In the genomic region with DNA sequence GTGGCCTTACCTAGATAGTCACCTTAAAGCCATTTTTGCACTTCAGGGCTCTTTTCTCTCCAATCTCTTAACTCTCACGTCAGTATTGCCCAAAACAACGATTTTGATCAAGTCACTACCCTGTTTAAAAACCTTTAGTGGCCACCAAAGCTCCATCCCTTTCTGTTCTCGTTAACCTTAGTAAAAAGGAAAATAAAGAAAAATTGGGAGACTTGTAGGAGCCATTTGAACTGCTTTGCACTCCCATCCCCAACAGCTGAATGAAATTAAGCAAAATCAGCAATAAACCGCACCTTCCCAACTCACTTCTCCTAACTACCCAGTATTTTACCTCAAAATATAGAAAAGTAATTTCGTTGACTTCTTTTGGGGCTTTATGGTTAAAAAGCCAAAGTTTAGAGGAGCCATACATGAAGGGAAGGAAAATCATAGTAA, we compare ENCODE assay signal across 8 cellular contexts. TPM values are rescaled to one million over a fixed set of nuclear protein-coding genes. Genes with fewer than 3 reads are reported as not detected.
DNase-seq lines count a peak whose midpoint lies in the region; ATAC-seq and TF ChIP-seq lines count a peak whose summit lies in the region.

No MANE protein-coding gene starts in this region.

- H3K9me3 Mint-ChIP-seq in CD8-positive, alpha-beta T cell, result no peaks in the 10 kb centered on the region
- no peaks in the 10 kb centered on the region for H3K9me3 Mint-ChIP-seq in osteocyte (ENCODE audit: unreplicated experiment)

- DNase-seq in CD8-positive, alpha-beta T cell, result no peak
- no peak for DNase-seq in Panc1 (ENCODE audit: low read depth, low spot score)
- no peak for DNase-seq in epithelial cell of esophagus (ENCODE audit: low read depth)
- no peak for DNase-seq in osteocyte (ENCODE audit: extremely low spot score, unreplicated experiment)
- DNase-seq in NCI-H2227 (lab: John Stamatoyannopoulos, UW; ENCODE audit: unreplicated experiment), result no peak
- DNase-seq in mesenteric fat pad (ENCODE audit: low spot score), result no peak
- DNase-seq in left colon, result no peak

- peaks cover 11% of the 10 kb centered on the region for H3K36me3 Mint-ChIP-seq in CD8-positive, alpha-beta T cell
- H3K36me3 Mint-ChIP-seq in osteocyte (ENCODE audit: unreplicated experiment), result no peaks in the 10 kb centered on the region

- POLR2A ChIA-PET in CD8-positive, alpha-beta T cell (lab: Charles Lee), result interaction anchor here (0.6 to 1.7 kb wide), 6 partner anchors 9 to 889 kb away, joined by 3 to 6 read pairs (median 4); partner anchors contain the start of genes ARL6IP6 and RBM43
- POLR2A ChIA-PET in Panc1 (lab: Charles Lee), result no interaction called here

- intact Hi-C loops in CD8-positive, alpha-beta T cell (cut with DNase I, micrococcal nuclease), result loop anchor here (1.0 to 10.0 kb wide), 12 partner anchors 192 to 888 kb away; partner anchors contain the start of genes RIF1 (in 2 of the 2), ARL6IP6 (in 1 of the 2), NMI (in 1 of the 2) and PRPF40A (in 1 of the 2)
- intact Hi-C loops in Panc1 (cut with micrococcal nuclease; ENCODE audit: unreplicated experiment), result no loop called here
- intact Hi-C loops in left colon (cut with DNase I, micrococcal nuclease), result no loop called here

- peak overlapping the region; percentile 22 for H3K27ac ChIP-seq in CD8-positive, alpha-beta T cell (ENCODE audit: low read depth, low read length)
- peak overlapping the region; percentile 84 for H3K27ac ChIP-seq in Panc1 (ENCODE audit: low read length)

- BruUV-seq in Panc1 (replicated peaks; lab: Mats Ljungman, UMichigan), result no TSS peak

- no peak for TF ChIP-seq CTCF in CD8-positive, alpha-beta T cell (IDR thresholded peaks at IDR 0.05)
- TF ChIP-seq CTCF in Panc1 (IDR thresholded peaks at IDR 0.05) (no peak), epithelial cell of esophagus (IDR thresholded peaks at IDR 0.05; ENCODE audit: insufficient read depth, low read depth, low read length, missing control alignments) (no peak), osteocyte (IDR thresholded peaks at IDR 0.05) (no peak)

- CTCF ChIA-PET in CD8-positive, alpha-beta T cell (lab: Charles Lee), result interaction anchor here (1.5 kb wide), 1 partner anchor 191 kb away, joined by 4 read pairs; no protein-coding TSS in a partner anchor
- CTCF ChIA-PET in Panc1 (lab: Charles Lee), result no interaction called here

- in situ Hi-C loops in Panc1 (cut with HindIII; ENCODE audit: low pct_unique_long_range_greater_than_20kb, low sequenced_read_pairs), result no loop called here

- H3K9me3 ChIP-seq in CD8-positive, alpha-beta T cell (ENCODE audit: low read length), result no peaks in the 10 kb centered on the region
- H3K9me3 ChIP-seq in Panc1 (ENCODE audit: control insufficient read depth, insufficient read depth, low read depth, low read length), result no peaks in the 10 kb centered on the region

- H3K27me3 Mint-ChIP-seq in CD8-positive, alpha-beta T cell (ENCODE audit: low read depth), result no peaks in the 10 kb centered on the region
- H3K27me3 Mint-ChIP-seq in osteocyte (ENCODE audit: unreplicated experiment), result peaks cover 3% of the 10 kb centered on the region

- ATAC-seq in CD8-positive, alpha-beta T cell, result no peak
- ATAC-seq in Panc1 (no peak), GM19328 (IDR thresholded peaks at IDR 0.05; ENCODE audit: unreplicated experiment) (no peak), left colon (no peak)

- peaks cover 30% of the 10 kb centered on the region for H3K4me1 ChIP-seq in CD8-positive, alpha-beta T cell (ENCODE audit: insufficient read depth, low read length)
- H3K4me1 ChIP-seq in Panc1 (ENCODE audit: control insufficient read depth, insufficient read depth, low read length), result peaks cover 28% of the 10 kb centered on the region

- H3K27me3 ChIP-seq in CD8-positive, alpha-beta T cell (ENCODE audit: insufficient read depth, low read length), result no peaks in the 10 kb centered on the region
- H3K27me3 ChIP-seq in Panc1 (ENCODE audit: control insufficient read depth, insufficient read depth, low read length), result no peaks in the 10 kb centered on the region; the same call in 1 of the 2 replicates

- no peaks in the 10 kb centered on the region for H3K36me3 ChIP-seq in CD8-positive, alpha-beta T cell (ENCODE audit: insufficient read depth, low read length)
- H3K36me3 ChIP-seq in Panc1 (ENCODE audit: control insufficient read depth, insufficient read depth, low read length), result peaks cover 2% of the 10 kb centered on the region; the same call in 1 of the 2 replicates

- peak overlapping the region; percentile 85 for H3K4me3 Mint-ChIP-seq in CD8-positive, alpha-beta T cell
- peak overlapping the region; percentile 92 for H3K4me3 Mint-ChIP-seq in osteocyte (ENCODE audit: unreplicated experiment)

- peak overlapping the region; percentile 93 for H3K27ac Mint-ChIP-seq in CD8-positive, alpha-beta T cell
- H3K27ac Mint-ChIP-seq in osteocyte (ENCODE audit: unreplicated experiment), result peak overlapping the region; percentile 88

- peak overlapping the region; percentile 97 for H3K4me3 ChIP-seq in CD8-positive, alpha-beta T cell (ENCODE audit: low read depth, low read length)
- H3K4me3 ChIP-seq in Panc1 (ENCODE audit: low read depth in 2 of 2, low read length in 2 of 2) (peak overlapping the region; percentile 83 to 99), epithelial cell of esophagus (ENCODE audit: low read length) (peak overlapping the region; percentile 99)

- peaks cover 47% of the 10 kb centered on the region for H3K4me1 Mint-ChIP-seq in CD8-positive, alpha-beta T cell (ENCODE audit: low read depth)
- H3K4me1 Mint-ChIP-seq in osteocyte (ENCODE audit: unreplicated experiment), result peaks cover 28% of the 10 kb centered on the region

RNA-seq across cellular contexts. Expression of gene ARL5A, which starts 0.7 kb away (rescaled TPM):
- 10 to 100 TPM; 18.8 to 24.1 TPM for total RNA-seq in CD8-positive, alpha-beta T cell
- total RNA-seq in Panc1 (2021; ENCODE audit: unreplicated experiment) (47.5 TPM), osteocyte (41.6 and 46.5 TPM in 2 replicates), mesenteric fat pad (50.6 TPM), left colon (10 to 100 TPM; 39.3 to 40.9 TPM)
- 24.4 TPM for polyA plus RNA-seq in Panc1 (2012; ENCODE audit: insufficient read length)

Comparison
In these comparisons a context has a peak if more than half of its experiments do, and no peak if none do; other contexts are left out.
1. intact Hi-C loops: an anchor here in CD8-positive, alpha-beta T cell (1.0 to 10.0 kb wide); none called in Panc1 and left colon.